In genomic region chr7:142401951-142402350, GRCh38 we compare ENCODE assay signal across 28 cellular contexts.
"Had no signal": no experiment of that assay in that cellular context is flagged by ENCODE, and none has a peak within 500 bp of the region (broad histone marks: within the 10 kb centered on the region; RNA-seq: fewer than 3 reads in every experiment).

No MANE protein-coding gene starts in this region.

- H3K27me3 ChIP-seq: brain microvascular endothelial cell, Peyer's patch, SJSA1 had no signal

- H3K27ac ChIP-seq: brain microvascular endothelial cell, KMS-11, Peyer's patch, SJSA1, WERI-Rb-1 had no signal

- H3K4me3 ChIP-seq: Peyer's patch, SJSA1 had no signal

- H3K4me2 ChIP-seq: KMS-11 had no signal

- H3K9me3 ChIP-seq: Peyer's patch, SJSA1 had no signal

- DNase-seq: activated CD4-positive, alpha-beta memory T cell treated with anti-CD3 and anti-CD28 coated beads, Interleukin-2, amount 10 ng/mL, durations not matched to agents 7 days and 5 days; activated CD4-positive, alpha-beta T cell treated with anti-CD3 and anti-CD28 coated beads for 1 hour; activated CD4-positive, alpha-beta T cell treated with anti-CD3 and anti-CD28 coated beads for 48 hours; activated CD4-positive, CD25-positive, alpha-beta regulatory T cell; activated CD8-positive, alpha-beta memory T cell treated with anti-CD3 and anti-CD28 coated beads for 24 hours; activated CD8-positive, alpha-beta memory T cell treated with anti-CD3 and anti-CD28 coated beads, Interleukin-2, amount 10 ng/mL, durations not matched to agents 7 days and 5 days; activated CD8-positive, alpha-beta memory T cell treated with anti-CD3 and anti-CD28 coated beads, Interleukin-2, amount 50 U/mL, for 48 hours; activated effector memory CD4-positive, alpha-beta T cell treated with Interleukin-2 at 50 U/mL for 16 hours; activated naive CD4-positive, alpha-beta T cell treated with anti-CD3 and anti-CD28 coated beads, Interleukin-2, amount 10 ng/mL, durations not matched to agents 7 days and 5 days; activated naive CD8-positive, alpha-beta T cell treated with anti-CD3 and anti-CD28 coated beads, Interleukin-2, amount 50 U/mL, for 24 hours; activated T-cell treated with anti-CD3 and anti-CD28 coated beads, Interleukin-2, amount 50 U/mL, for 48 hours; amniotic stem cell; aorta; brain microvascular endothelial cell; NCI-H1105 treated with DMSO at 0.1 percent for 48 hours; NCI-H1436; NCI-H1694 treated with DMSO at 0.1 percent for 48 hours; NCI-H2029; NCI-H345; NCI-H524 treated with DMSO at 0.1 percent for 48 hours; Peyer's patch; RPMI8226; SHP77 treated with DMSO at 0.1 percent for 48 hours; SW 1271; T1000; WERI-Rb-1 had no signal

- H3K9ac ChIP-seq: KMS-11 had no signal

- H3K36me3 ChIP-seq: brain microvascular endothelial cell, Peyer's patch, SJSA1, WERI-Rb-1 had no signal

- ATAC-seq: activated CD8-positive, alpha-beta memory T cell treated with anti-CD3 and anti-CD28 coated beads, Interleukin-2, amount 10 ng/mL, durations not matched to agents 7 days and 5 days; activated naive CD8-positive, alpha-beta T cell treated with anti-CD3 and anti-CD28 coated beads, Interleukin-2, amount 50 U/mL, for 24 hours had no signal

- H3K4me1 ChIP-seq: Peyer's patch had no signal
